8 cellular contexts compared by ENCODE assay signal in genomic region chr9:126146254-126147145, GRCh38.
DNase-seq lines count a peak whose midpoint lies in the region; ATAC-seq and TF ChIP-seq lines count a peak whose summit lies in the region.

No MANE protein-coding gene starts in this region.

- H3K4me3 ChIP-seq in BLaER1 = peak overlapping the region; percentile 66
- no peak overlapping the region for H3K4me3 ChIP-seq in heart right ventricle
- H3K4me3 ChIP-seq in uterus = no peak overlapping the region

- no peaks in the 10 kb centered on the region for H3K9me3 Mint-ChIP-seq in activated CD4-positive, alpha-beta memory T cell treated with anti-CD3 and anti-CD28 coated beads, Interleukin-2, amount 10 ng/mL, durations not matched to agents 7 days and 5 days

- TF ChIP-seq POLR2A in uterus (IDR thresholded peaks at IDR 0.05) = no peak

- POLR2A ChIA-PET in activated CD4-positive, alpha-beta memory T cell treated with anti-CD3 and anti-CD28 coated beads, Interleukin-2, amount 10 ng/mL, durations not matched to agents 7 days and 5 days (lab: Charles Lee) = no interaction called here

- CTCF ChIA-PET in activated CD4-positive, alpha-beta memory T cell treated with anti-CD3 and anti-CD28 coated beads, Interleukin-2, amount 10 ng/mL, durations not matched to agents 7 days and 5 days (lab: Charles Lee) = interaction anchor here (0.6 to 0.7 kb wide), 2 partner anchors 9 to 21 kb away, joined by 3 to 4 read pairs; no protein-coding TSS in a partner anchor

- peak; percentile 60 for ATAC-seq in GM21423 (IDR thresholded peaks at IDR 0.05; ENCODE audit: unreplicated experiment)
- ATAC-seq in heart right ventricle = peak in 7 of 8 donors; percentile 11 to 67 (median 54)

- no peaks in the 10 kb centered on the region for H3K36me3 Mint-ChIP-seq in activated CD4-positive, alpha-beta memory T cell treated with anti-CD3 and anti-CD28 coated beads, Interleukin-2, amount 10 ng/mL, durations not matched to agents 7 days and 5 days (ENCODE audit: low read depth)

- TF ChIP-seq CTCF in heart right ventricle (IDR thresholded peaks at IDR 0.05) (peak in 7 of 9 donors; percentile 20 to 48 (median 30)), uterus (IDR thresholded peaks at IDR 0.05) (peak in 1 of 4 experiments; percentile 11)

- H3K9ac ChIP-seq in BLaER1 = peak overlapping the region; percentile 89

- H3K4me2 ChIP-seq in BLaER1 = peak overlapping the region; percentile 93

- no peaks in the 10 kb centered on the region for H3K27me3 ChIP-seq in BLaER1
- peaks cover 0 to 34% (median 9%) of the 10 kb centered on the region in 7 donors for H3K27me3 ChIP-seq in heart right ventricle
- no peaks in the 10 kb centered on the region for H3K27me3 ChIP-seq in uterus

- no peaks in the 10 kb centered on the region for H3K4me1 Mint-ChIP-seq in activated CD4-positive, alpha-beta memory T cell treated with anti-CD3 and anti-CD28 coated beads, Interleukin-2, amount 10 ng/mL, durations not matched to agents 7 days and 5 days

- DNase-seq in NCI-H2029 treated with DMSO at 0.1 percent for 48 hours (lab: John Stamatoyannopoulos, UW) = peak; percentile 31
- peak; percentile 17 for DNase-seq in activated CD4-positive, alpha-beta memory T cell treated with anti-CD3 and anti-CD28 coated beads, Interleukin-2, amount 10 ng/mL, durations not matched to agents 7 days and 5 days
- DNase-seq in heart right ventricle = no peak
- peak; percentile 3 for DNase-seq in stimulated activated CD8-positive, alpha-beta memory T cell treated with anti-CD3 and anti-CD28 coated beads, Interleukin-15, amount 100 ng/mL, for 48 hours (ENCODE audit: low read depth in 2 of 2)
- DNase-seq in HK-2 (ENCODE audit: unreplicated experiment) = no peak
- DNase-seq in uterus = no peak

- H3K9me3 ChIP-seq in BLaER1 = peaks cover 18% of the 10 kb centered on the region
- no peaks in the 10 kb centered on the region for H3K9me3 ChIP-seq in heart right ventricle
- no peaks in the 10 kb centered on the region for H3K9me3 ChIP-seq in uterus

- H3K4me1 ChIP-seq in BLaER1 = peaks cover 88% of the 10 kb centered on the region
- peaks cover 0 to 17% (median 3%) of the 10 kb centered on the region in 9 donors for H3K4me1 ChIP-seq in heart right ventricle
- H3K4me1 ChIP-seq in uterus = no peaks in the 10 kb centered on the region

- no peak overlapping the region for H3K4me3 Mint-ChIP-seq in activated CD4-positive, alpha-beta memory T cell treated with anti-CD3 and anti-CD28 coated beads, Interleukin-2, amount 10 ng/mL, durations not matched to agents 7 days and 5 days

- no peaks in the 10 kb centered on the region for H4K20me1 ChIP-seq in BLaER1

- intact Hi-C loops in heart right ventricle (cut with DNase I) (no loop called here), uterus (cut with DNase I; ENCODE audit: low total_unique reads) (no loop called here)

- peaks cover 6% of the 10 kb centered on the region for H3K27me3 Mint-ChIP-seq in activated CD4-positive, alpha-beta memory T cell treated with anti-CD3 and anti-CD28 coated beads, Interleukin-2, amount 10 ng/mL, durations not matched to agents 7 days and 5 days

- WGBS in heart right ventricle, 2 donors = 29 to 31% methylated on average over 19 of the region's 19 CpGs

- H3K27ac Mint-ChIP-seq in activated CD4-positive, alpha-beta memory T cell treated with anti-CD3 and anti-CD28 coated beads, Interleukin-2, amount 10 ng/mL, durations not matched to agents 7 days and 5 days = no peak overlapping the region

- H3K36me3 ChIP-seq in BLaER1 (peaks cover 1% of the 10 kb centered on the region; the same call in 1 of the 2 replicates), heart right ventricle (no peaks in the 10 kb centered on the region), uterus (no peaks in the 10 kb centered on the region)

- H3K27ac ChIP-seq in BLaER1 (peak overlapping the region; percentile 96), heart right ventricle (no peak overlapping the region), uterus (no peak overlapping the region)

Comparison
In these comparisons a context has a peak if more than half of its experiments do, and no peak if none do; other contexts are left out.
1. DNase-seq: peak in NCI-H2029 treated with DMSO at 0.1 percent for 48 hours (single experiment), activated CD4-positive, alpha-beta memory T cell treated with anti-CD3 and anti-CD28 coated beads, Interleukin-2, amount 10 ng/mL, durations not matched to agents 7 days and 5 days (single experiment) and stimulated activated CD8-positive, alpha-beta memory T cell treated with anti-CD3 and anti-CD28 coated beads, Interleukin-15, amount 100 ng/mL, for 48 hours (2 of 2); none in heart right ventricle (0 of 2), HK-2 (single experiment) and uterus (0 of 2).